ENCODE assay signal across 9 cellular contexts in genomic region chr15:57395292-57395691, GRCh38. TPM values are rescaled to one million over a fixed set of nuclear protein-coding genes. Genes with fewer than 3 reads are reported as not detected.
DNase-seq lines count a peak whose midpoint lies in the region; ATAC-seq and TF ChIP-seq lines count a peak whose summit lies in the region.
"Had no signal": no experiment of that assay in that cellular context is flagged by ENCODE, and none has a peak within 500 bp of the region (broad histone marks: within the 10 kb centered on the region; RNA-seq: fewer than 3 reads in every experiment).

No MANE protein-coding gene starts in this region.

- peaks cover 0 to 56% of the 10 kb centered on the region in 2 experiments for H3K27me3 ChIP-seq in mesenchymal stem cell (ENCODE audit: control insufficient read depth in 1 of 2, insufficient read depth in 1 of 2, low read length in 2 of 2)

- H3K9me3 ChIP-seq in mesenchymal stem cell (ENCODE audit: control insufficient read depth, low read length), result peaks cover 5% of the 10 kb centered on the region

- ATAC-seq in activated T-cell treated with anti-CD3 and anti-CD28 coated beads, Interleukin-2, amount 50 U/mL, for 72 hours (replicated peaks in 1 of 2), result no peak
- ATAC-seq in HG03039 (IDR thresholded peaks at IDR 0.05; ENCODE audit: unreplicated experiment), result no peak
- ATAC-seq: K562 had no signal

- H3K18ac ChIP-seq in mesenchymal stem cell (ENCODE audit: low read depth in 1 of 2, low read length in 2 of 2), result no peak overlapping the region

- no peak overlapping the region for H3K4me2 ChIP-seq in mesenchymal stem cell (ENCODE audit: low read length, poor library complexity, severe bottlenecking)

- H3K27me3 Mint-ChIP-seq in activated T-cell treated with anti-CD3 and anti-CD28 coated beads, Interleukin-2, amount 50 U/mL, for 72 hours (ENCODE audit: low read depth), result peaks cover 6% of the 10 kb centered on the region

- peaks cover 15% of the 10 kb centered on the region for H3K79me1 ChIP-seq in mesenchymal stem cell (replicated peaks; ENCODE audit: low read length, poor library complexity, severe bottlenecking)

- H3K4me3 ChIP-seq in cardiac fibroblast (replicated peaks in 1 of 2; ENCODE audit: low read depth in 2 of 2, low read length in 2 of 2) (no peak overlapping the region), mesenchymal stem cell (ENCODE audit: insufficient read depth in 1 of 2, low read depth in 1 of 2, low read length in 2 of 2) (no peak overlapping the region)
- H3K4me3 ChIP-seq: K562 had no signal

- H2BK5ac ChIP-seq in mesenchymal stem cell (ENCODE audit: low read depth, low read length, poor library complexity, severe bottlenecking), result no peak overlapping the region

- no peak overlapping the region for H2AFZ ChIP-seq in mesenchymal stem cell (ENCODE audit: low read depth, low read length)

- peak; percentile 81 for DNase-seq in Caki2 (ENCODE audit: low read depth)
- peak; percentile 85 for DNase-seq in HS-5 (ENCODE audit: low read depth)
- DNase-seq in cardiac fibroblast (ENCODE audit: low read depth in 2 of 2), result peak; percentile 68 to 83
- DNase-seq in mesenchymal stem cell, result peak; percentile 65
- DNase-seq in activated T-cell treated with anti-CD3 and anti-CD28 coated beads, Interleukin-2, amount 50 U/mL, for 72 hours, result no peak
- DNase-seq in mesenteric fat pad (ENCODE audit: low spot score), result no peak
- no peak for DNase-seq in activated naive CD4-positive, alpha-beta T cell (lab: John Stamatoyannopoulos, UW)

- H3K4me1 Mint-ChIP-seq in activated T-cell treated with anti-CD3 and anti-CD28 coated beads, Interleukin-2, amount 50 U/mL, for 72 hours (ENCODE audit: low read depth), result no peaks in the 10 kb centered on the region

- H3K4me3 Mint-ChIP-seq in activated T-cell treated with anti-CD3 and anti-CD28 coated beads, Interleukin-2, amount 50 U/mL, for 72 hours, result no peak overlapping the region

- peaks cover 13% of the 10 kb centered on the region for H3K4me1 ChIP-seq in mesenchymal stem cell (ENCODE audit: control insufficient read depth, insufficient read depth, low read depth, low read length)

- WGBS in mesenchymal stem cell, result 19% methylated on average over 6 of the region's 6 CpGs

- peak overlapping the region; percentile 92 for H3K27ac ChIP-seq in mesenchymal stem cell (ENCODE audit: low read length, poor library complexity, severe bottlenecking)

- no peak overlapping the region for H3K14ac ChIP-seq in mesenchymal stem cell (ENCODE audit: low read length in 2 of 2)

- no peak overlapping the region for H3K9ac ChIP-seq in mesenchymal stem cell (ENCODE audit: low read length)

- no peak for TF ChIP-seq CTCF in cardiac fibroblast (IDR thresholded peaks at IDR 0.05; ENCODE audit: low read depth, low read length)

- in situ Hi-C loops in Caki2 (cut with HindIII; ENCODE audit: low pct_unique_long_range_greater_than_20kb, low sequenced_read_pairs), result no loop called here

- no peak overlapping the region for H2BK12ac ChIP-seq in mesenchymal stem cell (ENCODE audit: low read length in 2 of 2)

- H3K23ac ChIP-seq in mesenchymal stem cell (ENCODE audit: low read length in 2 of 2), result no peak overlapping the region

- H4K91ac ChIP-seq in mesenchymal stem cell (ENCODE audit: low read length), result no peak overlapping the region

- no peaks in the 10 kb centered on the region for H3K36me3 Mint-ChIP-seq in activated T-cell treated with anti-CD3 and anti-CD28 coated beads, Interleukin-2, amount 50 U/mL, for 72 hours (ENCODE audit: insufficient read depth in 2 of 2)

- H3K27ac Mint-ChIP-seq in activated T-cell treated with anti-CD3 and anti-CD28 coated beads, Interleukin-2, amount 50 U/mL, for 72 hours, result no peak overlapping the region

- no peak overlapping the region for H2BK120ac ChIP-seq in mesenchymal stem cell (ENCODE audit: low read depth, low read length)

- peaks cover 0 to 8% of the 10 kb centered on the region in 2 experiments for H3K36me3 ChIP-seq in mesenchymal stem cell (ENCODE audit: control insufficient read depth in 1 of 2, insufficient read depth in 2 of 2, low read depth in 1 of 2, low read length in 2 of 2)

- H3K4ac ChIP-seq in mesenchymal stem cell (ENCODE audit: low read depth in 1 of 2, low read length in 2 of 2), result no peak overlapping the region

- no peak overlapping the region for H2BK15ac ChIP-seq in mesenchymal stem cell (ENCODE audit: low read depth, poor library complexity, severe bottlenecking)

- H2AK5ac ChIP-seq in mesenchymal stem cell (ENCODE audit: low read length, severe bottlenecking), result peak overlapping the region; percentile 31

- no peaks in the 10 kb centered on the region for H3K9me3 Mint-ChIP-seq in activated T-cell treated with anti-CD3 and anti-CD28 coated beads, Interleukin-2, amount 50 U/mL, for 72 hours

- no peak overlapping the region for H4K8ac ChIP-seq in mesenchymal stem cell (ENCODE audit: low read length)

RNA-seq across cellular contexts. Expression of gene CGNL1, which starts 19.0 kb away (rescaled TPM):
- 0.49 and 0.84 TPM in 2 replicates for total RNA-seq in Caki2 (2014; rRNA removed; shearing (Covaris generic); ENCODE audit: low replicate concordance)
- 0.23 TPM for polyA plus RNA-seq in mesenchymal stem cell (2013, experiment 1 of 2)
- 0.22 TPM for polyA plus RNA-seq in mesenchymal stem cell (2013, experiment 2 of 2)
- not detected for total RNA-seq in activated T-cell treated with anti-CD3 and anti-CD28 coated beads, Interleukin-2, amount 50 U/mL, for 72 hours
- 2.4 TPM for total RNA-seq in mesenteric fat pad

Comparison
In these comparisons a context has a peak if more than half of its experiments do, and no peak if none do; other contexts are left out.
1. DNase-seq: peak in Caki2 (single experiment), HS-5 (single experiment), cardiac fibroblast (2 of 2) and mesenchymal stem cell (single experiment); none in activated T-cell treated with anti-CD3 and anti-CD28 coated beads, Interleukin-2, amount 50 U/mL, for 72 hours (0 of 2), mesenteric fat pad (single experiment) and activated naive CD4-positive, alpha-beta T cell (0 of 4).